In genomic region chr3:25831578-25831977, GRCh38 we compare ENCODE assay signal across 1 cellular context.
TF ChIP-seq lines count a peak whose summit lies in the region.

No MANE protein-coding gene starts in this region.

TF ChIP-seq in GM23338, 12 proteins besides CTCF, POLR2A, EP300 and RAD21 (continued from another document):
- TF ChIP-seq ETS1 (IDR thresholded peaks at IDR 0.05) (no peak), ZNF331 (CRISPR knock-in tag; IDR thresholded peaks at IDR 0.05; ENCODE audit: low read depth) (no peak), EZH2 (IDR thresholded peaks at IDR 0.05; ENCODE audit: low read depth, unreplicated experiment) (no peak), POLR2AphosphoS5 (IDR thresholded peaks at IDR 0.05; ENCODE audit: low read depth) (no peak), NANOG (IDR thresholded peaks at IDR 0.05; ENCODE audit: borderline replicate concordance) (no peak)
